ENCODE assay signal across 14 cellular contexts in the genomic region with DNA sequence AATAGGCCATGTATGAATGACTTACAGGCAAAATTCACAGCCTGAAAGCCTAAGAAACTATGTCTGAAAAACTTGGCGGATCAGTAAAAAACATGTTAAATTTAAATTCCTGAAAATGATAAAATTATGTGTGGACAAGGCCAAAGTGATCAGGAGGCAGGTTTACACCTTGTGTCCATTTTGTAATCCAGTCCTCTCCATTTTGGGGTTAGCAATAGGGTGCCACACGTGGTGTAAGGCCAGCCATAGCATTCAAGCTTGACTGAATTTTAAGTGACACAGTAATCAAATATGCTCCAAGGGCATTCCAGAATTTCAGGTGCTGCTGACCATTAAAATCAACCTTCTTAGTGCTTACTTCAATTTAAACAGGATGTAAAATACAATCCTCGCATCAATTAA. TPM values are rescaled to one million over a fixed set of nuclear protein-coding genes. Genes with fewer than 3 reads are reported as not detected.
A peak's percentile ranks its signal among the peaks of the same experiment; 100 is the strongest.
DNase-seq lines count a peak whose midpoint lies in the region; ATAC-seq and TF ChIP-seq lines count a peak whose summit lies in the region.
"Had no signal": no experiment of that assay in that cellular context is flagged by ENCODE, and none has a peak within 500 bp of the region (broad histone marks: within the 10 kb centered on the region; RNA-seq: fewer than 3 reads in every experiment).

No MANE protein-coding gene starts in this region.

- no peaks in the 10 kb centered on the region for H3K9me3 ChIP-seq in mammary epithelial cell (replicated peaks; ENCODE audit: insufficient read depth, low read length)

- H3K4me3 Mint-ChIP-seq in mesothelial cell of epicardium: peak overlapping the region; percentile 92
- H3K4me3 Mint-ChIP-seq in stimulated activated naive CD8-positive, alpha-beta T cell treated with anti-CD3 and anti-CD28 coated beads, Interleukin-15, amount 100 ng/mL, for 72 hours: no peak overlapping the region
- H3K4me3 Mint-ChIP-seq: activated CD4-positive, alpha-beta memory T cell treated with anti-CD3 and anti-CD28 coated beads for 36 hours; activated naive CD4-positive, alpha-beta T cell treated with anti-CD3 and anti-CD28 coated beads, Interleukin-2, amount 10 ng/mL, durations not matched to agents 7 days and 5 days; naive thymus-derived CD4-positive, alpha-beta T cell; T-helper 1 cell treated with Interleukin-12 subunit alpha and Interleukin-12 subunit beta and Interleukin-4 antibody, amounts not matched to agents 30 μg/mL and 1 μg/mL, for 36 hours had no signal

- peak overlapping the region; percentile 97 for H3K27ac Mint-ChIP-seq in mesothelial cell of epicardium
- no peak overlapping the region for H3K27ac Mint-ChIP-seq in stimulated activated naive CD8-positive, alpha-beta T cell treated with anti-CD3 and anti-CD28 coated beads, Interleukin-15, amount 100 ng/mL, for 72 hours
- H3K27ac Mint-ChIP-seq: activated CD4-positive, alpha-beta memory T cell treated with anti-CD3 and anti-CD28 coated beads for 36 hours; activated naive CD4-positive, alpha-beta T cell treated with anti-CD3 and anti-CD28 coated beads, Interleukin-2, amount 10 ng/mL, durations not matched to agents 7 days and 5 days; T-helper 1 cell treated with Interleukin-12 subunit alpha and Interleukin-12 subunit beta and Interleukin-4 antibody, amounts not matched to agents 30 μg/mL and 1 μg/mL, for 36 hours had no signal

- H3K4me1 ChIP-seq in mammary epithelial cell (ENCODE audit: insufficient read depth, low read length): peaks cover 28% of the 10 kb centered on the region

- TF ChIP-seq CTCF in mammary epithelial cell (conservative IDR thresholded peaks at IDR 0.05 in 1 of 2, IDR thresholded peaks at IDR 0.05 in 1 of 2; ENCODE audit: extremely low read depth in 1 of 2, insufficient read depth in 1 of 2, low read depth in 1 of 2, low read length in 2 of 2) (no peak), mesothelial cell of epicardium (IDR thresholded peaks at IDR 0.05; ENCODE audit: unreplicated experiment) (no peak)

- no peak for ATAC-seq in GM21526 (IDR thresholded peaks at IDR 0.05; ENCODE audit: low FRiP score, unreplicated experiment)
- ATAC-seq in stimulated activated naive CD8-positive, alpha-beta T cell treated with anti-CD3 and anti-CD28 coated beads, Interleukin-15, amount 100 ng/mL, for 72 hours: no peak
- ATAC-seq: naive thymus-derived CD4-positive, alpha-beta T cell had no signal

- H3K36me3 Mint-ChIP-seq in mesothelial cell of epicardium: no peaks in the 10 kb centered on the region
- H3K36me3 Mint-ChIP-seq: activated CD4-positive, alpha-beta memory T cell treated with anti-CD3 and anti-CD28 coated beads for 36 hours; activated naive CD4-positive, alpha-beta T cell treated with anti-CD3 and anti-CD28 coated beads, Interleukin-2, amount 10 ng/mL, durations not matched to agents 7 days and 5 days; naive thymus-derived CD4-positive, alpha-beta T cell had no signal

- peaks cover 70% of the 10 kb centered on the region for H3K79me2 ChIP-seq in mammary epithelial cell (ENCODE audit: insufficient read depth, low read length)

- no peaks in the 10 kb centered on the region for H3K36me3 ChIP-seq in mammary epithelial cell (ENCODE audit: insufficient read depth, low read length)

- no TSS peak for BruUV-seq in mammary epithelial cell (replicated peaks; lab: Mats Ljungman, UMichigan)

- H3K9ac ChIP-seq in mammary epithelial cell (ENCODE audit: insufficient read depth, low read length): peak overlapping the region; percentile 51

- CTCF ChIA-PET in mammary epithelial cell (lab: Charles Lee; ENCODE audit: low non-redundant PET): interaction anchor here (0.6 kb wide), 1 partner anchor 35 kb away, joined by 3 read pairs; no protein-coding TSS in a partner anchor

- H3K27me3 Mint-ChIP-seq in mesothelial cell of epicardium (ENCODE audit: low read depth): no peaks in the 10 kb centered on the region
- H3K27me3 Mint-ChIP-seq in stimulated activated naive CD8-positive, alpha-beta T cell treated with anti-CD3 and anti-CD28 coated beads, Interleukin-15, amount 100 ng/mL, for 72 hours: no peaks in the 10 kb centered on the region
- H3K27me3 Mint-ChIP-seq: activated CD4-positive, alpha-beta memory T cell treated with anti-CD3 and anti-CD28 coated beads for 36 hours; naive thymus-derived CD4-positive, alpha-beta T cell had no signal

- dilution Hi-C loops in mammary epithelial cell (cut with HindIII; ENCODE audit: low sequenced_read_pairs): no loop called here

- peak overlapping the region; percentile 63 for H2AFZ ChIP-seq in mammary epithelial cell (ENCODE audit: low read depth, low read length)

- intact Hi-C loops in mammary epithelial cell (cut with micrococcal nuclease): loop anchor here (10.0 kb wide), 1 partner anchor 220 kb away; no protein-coding TSS in a partner anchor

- no peaks in the 10 kb centered on the region for H3K27me3 ChIP-seq in mammary epithelial cell (ENCODE audit: insufficient read depth, low read length)

- no peaks in the 10 kb centered on the region for H4K20me1 ChIP-seq in mammary epithelial cell (ENCODE audit: insufficient read depth, low read length)

- in situ Hi-C loops in mammary epithelial cell (cut with MboI; ENCODE audit: low sequenced_read_pairs in 2 of 2): loop anchor here in 1 of 2 donors (10.0 kb wide), 1 partner anchor 60 kb away; the partner anchor contains the start of gene SUPT4H1

- peaks cover 68% of the 10 kb centered on the region for H3K4me1 Mint-ChIP-seq in mesothelial cell of epicardium
- peaks cover 29% of the 10 kb centered on the region for H3K4me1 Mint-ChIP-seq in stimulated activated naive CD8-positive, alpha-beta T cell treated with anti-CD3 and anti-CD28 coated beads, Interleukin-15, amount 100 ng/mL, for 72 hours

- DNase-seq in COLO668 (lab: John Stamatoyannopoulos, UW; ENCODE audit: unreplicated experiment) (peak; percentile 20), NCI-H1105 (lab: John Stamatoyannopoulos, UW) (peak; percentile 28), mammary epithelial cell (peak; percentile 44), mesothelial cell of epicardium (ENCODE audit: low spot score in 2 of 2, unreplicated experiment in 2 of 2) (no peak), DMS114 treated with DMSO at 0.1 percent for 48 hours (lab: John Stamatoyannopoulos, UW; ENCODE audit: unreplicated experiment) (no peak), OCI-M1 (lab: John Stamatoyannopoulos, UW) (no peak)
- DNase-seq in stimulated activated naive CD8-positive, alpha-beta T cell treated with anti-CD3 and anti-CD28 coated beads, Interleukin-15, amount 100 ng/mL, for 72 hours: no peak
- DNase-seq: activated CD4-positive, alpha-beta memory T cell treated with anti-CD3 and anti-CD28 coated beads for 36 hours; activated naive CD4-positive, alpha-beta T cell treated with anti-CD3 and anti-CD28 coated beads, Interleukin-2, amount 10 ng/mL, durations not matched to agents 7 days and 5 days; DND-41; IMR-90; naive thymus-derived CD4-positive, alpha-beta T cell had no signal

- WGBS in mammary epithelial cell (ENCODE audit: low coverage, missing lambda C conversion rate): 0% methylated on average over 3 of the region's 3 CpGs

- peak overlapping the region; percentile 86 for H3K27ac ChIP-seq in mammary epithelial cell (ENCODE audit: insufficient read depth, low read depth, low read length)

- no peaks in the 10 kb centered on the region for H3K9me3 Mint-ChIP-seq in mesothelial cell of epicardium
- no peaks in the 10 kb centered on the region for H3K9me3 Mint-ChIP-seq in stimulated activated naive CD8-positive, alpha-beta T cell treated with anti-CD3 and anti-CD28 coated beads, Interleukin-15, amount 100 ng/mL, for 72 hours
- H3K9me3 Mint-ChIP-seq: activated CD4-positive, alpha-beta memory T cell treated with anti-CD3 and anti-CD28 coated beads for 36 hours; activated naive CD4-positive, alpha-beta T cell treated with anti-CD3 and anti-CD28 coated beads, Interleukin-2, amount 10 ng/mL, durations not matched to agents 7 days and 5 days; naive thymus-derived CD4-positive, alpha-beta T cell; T-helper 1 cell treated with Interleukin-12 subunit alpha and Interleukin-12 subunit beta and Interleukin-4 antibody, amounts not matched to agents 30 μg/mL and 1 μg/mL, for 36 hours had no signal

- H3K4me2 ChIP-seq in mammary epithelial cell (ENCODE audit: insufficient read depth, low read depth, low read length): peak overlapping the region; percentile 82

- H3K4me3 ChIP-seq in mammary epithelial cell (replicated peaks in 1 of 3; ENCODE audit: insufficient read depth in 1 of 3, low read depth in 2 of 3, low read length in 3 of 3): peak overlapping the region; percentile 63 to 86 (median 75)

RNA-seq across cellular contexts. Expression of gene RNF43, which starts 2.7 kb away (rescaled TPM):
- total RNA-seq in mammary epithelial cell (10 to 100 TPM in 1 of 2 donors, 1 to 10 TPM in 1; 9.3 to 11.4 TPM), mesothelial cell of epicardium (38.7 to 40.3 TPM (median 39.0 TPM) in 3 replicates)
- polyA plus RNA-seq in mammary epithelial cell: 6.4 TPM
- polyA minus RNA-seq in mammary epithelial cell: 9.7 TPM
- polyA plus RNA-seq: IMR-90 had no signal

Comparison
In these comparisons a context has a peak if more than half of its experiments do, and no peak if none do; other contexts are left out.
1. DNase-seq: peak in COLO668 (single experiment), NCI-H1105 (single experiment) and mammary epithelial cell (single experiment); none in mesothelial cell of epicardium (0 of 2), DMS114 treated with DMSO at 0.1 percent for 48 hours (single experiment), OCI-M1 (single experiment) and stimulated activated naive CD8-positive, alpha-beta T cell treated with anti-CD3 and anti-CD28 coated beads, Interleukin-15, amount 100 ng/mL, for 72 hours (0 of 2).